In the genomic region with DNA sequence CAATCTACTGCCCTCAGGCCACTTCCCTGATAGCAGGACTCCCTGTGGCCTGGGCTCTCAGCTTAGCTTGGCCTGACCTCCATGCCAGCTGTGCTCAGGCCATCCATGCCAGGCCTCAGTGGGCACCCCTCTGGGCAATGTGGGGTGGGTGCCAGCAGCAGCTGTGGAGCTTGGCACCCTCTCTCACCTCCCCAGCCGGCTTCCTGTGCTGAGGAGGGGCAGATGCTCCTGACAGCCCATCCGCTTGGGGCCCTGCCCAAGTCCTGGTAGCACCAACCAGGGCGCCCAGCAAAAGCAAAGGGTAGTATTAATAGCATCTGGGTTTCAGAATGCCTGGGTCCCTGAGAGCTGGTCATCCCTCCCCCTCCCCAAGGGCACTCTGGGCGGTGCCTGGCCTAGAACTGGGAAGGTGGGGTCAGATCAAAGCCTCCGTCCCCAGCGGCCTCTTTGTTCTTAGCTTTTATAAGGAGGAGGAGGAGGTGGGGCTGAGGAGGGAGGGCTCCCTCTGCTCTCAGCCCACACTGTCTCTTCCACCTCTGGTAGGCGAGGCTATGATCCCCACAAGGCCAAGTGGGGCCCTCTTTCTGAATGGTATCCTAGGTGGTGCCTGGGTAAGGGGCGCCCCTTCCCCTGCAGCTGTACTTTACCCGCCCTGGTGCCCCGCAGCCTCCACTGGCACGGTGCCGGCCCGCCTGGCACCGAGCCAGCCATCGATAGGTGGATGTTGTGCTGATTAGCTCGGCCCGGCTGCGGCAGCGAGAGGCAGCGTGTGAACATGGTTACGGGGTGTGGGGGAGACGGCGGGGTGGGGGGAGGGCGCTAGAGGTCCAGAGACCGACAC, we compare ENCODE assay signal across 13 cellular contexts. TPM values are rescaled to one million over a fixed set of nuclear protein-coding genes. Genes with fewer than 3 reads are reported as not detected.
A peak's percentile ranks its signal among the peaks of the same experiment; 100 is the strongest.
DNase-seq lines count a peak whose midpoint lies in the region; ATAC-seq and FAIRE-seq lines count a peak whose summit lies in the region.
"Had no signal": no experiment of that assay in that cellular context is flagged by ENCODE, and none has a peak within 500 bp of the region (broad histone marks: within the 10 kb centered on the region; RNA-seq: fewer than 3 reads in every experiment).

No MANE protein-coding gene starts in this region.

- H3K9me3 ChIP-seq in small intestine (ENCODE audit: control insufficient read depth, low read depth), result no peaks in the 10 kb centered on the region

- H3K36me3 ChIP-seq in small intestine (ENCODE audit: control insufficient read depth in 2 of 2, insufficient read depth in 2 of 2, low read length in 2 of 2), result no peaks in the 10 kb centered on the region

- H3K27me3 Mint-ChIP-seq in activated naive CD4-positive, alpha-beta T cell treated with anti-CD3 and anti-CD28 coated beads for 36 hours (ENCODE audit: low read depth), result no peaks in the 10 kb centered on the region

- no peak overlapping the region for H3K27ac Mint-ChIP-seq in activated naive CD4-positive, alpha-beta T cell treated with anti-CD3 and anti-CD28 coated beads for 36 hours

- H3K36me3 Mint-ChIP-seq in activated naive CD4-positive, alpha-beta T cell treated with anti-CD3 and anti-CD28 coated beads for 36 hours (ENCODE audit: low read depth), result peaks cover 1% of the 10 kb centered on the region
- H3K36me3 Mint-ChIP-seq: natural killer cell had no signal

- 20 to 43% (median 31%) methylated on average over 25 of the region's 25 CpGs for WGBS in small intestine, 3 donors

- H3K27me3 ChIP-seq in small intestine (ENCODE audit: control insufficient read depth in 2 of 2, insufficient read depth in 2 of 2, low read length in 2 of 2), result no peaks in the 10 kb centered on the region

- H3K9me3 Mint-ChIP-seq in activated naive CD4-positive, alpha-beta T cell treated with anti-CD3 and anti-CD28 coated beads for 36 hours, result no peaks in the 10 kb centered on the region
- H3K9me3 Mint-ChIP-seq: natural killer cell had no signal

- H3K27ac ChIP-seq in cingulate gyrus (ENCODE audit: low read depth, low read length) (peak overlapping the region; percentile 29), small intestine (ENCODE audit: low read depth in 1 of 2, low read length in 1 of 2) (peak overlapping the region in 1 of 2 donors; percentile 8)

- H3K4me3 Mint-ChIP-seq in activated naive CD4-positive, alpha-beta T cell treated with anti-CD3 and anti-CD28 coated beads for 36 hours, result no peak overlapping the region

- peaks cover 18% of the 10 kb centered on the region for H3K4me1 Mint-ChIP-seq in activated naive CD4-positive, alpha-beta T cell treated with anti-CD3 and anti-CD28 coated beads for 36 hours (ENCODE audit: low read depth)

- no peak for FAIRE-seq in small intestine (lab: Jason Lieb, UNC)
- FAIRE-seq: endometrium had no signal

- no peak for ATAC-seq in GM21447 (IDR thresholded peaks at IDR 0.05; ENCODE audit: unreplicated experiment)

- CTCF ChIA-PET in activated naive CD4-positive, alpha-beta T cell treated with anti-CD3 and anti-CD28 coated beads for 36 hours (lab: Charles Lee), result interaction anchor here (0.6 to 15.0 kb wide), 4 partner anchors 10 to 644 kb away, joined by 3 to 197 read pairs (median 8); partner anchors contain the start of gene ADAM15

- peak; percentile 80 for DNase-seq in DMS 273 (lab: John Stamatoyannopoulos, UW; ENCODE audit: unreplicated experiment)
- no peak for DNase-seq in DMS 273 treated with DMSO at 0.1 percent for 48 hours (lab: John Stamatoyannopoulos, UW)
- peak; percentile 76 for DNase-seq in NCI-H2196 (lab: John Stamatoyannopoulos, UW; ENCODE audit: unreplicated experiment)
- DNase-seq in small intestine, result peak; percentile 50
- DNase-seq in activated naive CD4-positive, alpha-beta T cell treated with anti-CD3 and anti-CD28 coated beads for 36 hours, result no peak
- DNase-seq in activated gamma-delta T cell (lab: John Stamatoyannopoulos, UW), result no peak
- DNase-seq: 8988T; natural killer cell; NCI-H2107; stimulated activated naive CD4-positive, alpha-beta T cell treated with Interleukin-2 at 50 U/mL for 16 hours had no signal

- intact Hi-C loops in activated naive CD4-positive, alpha-beta T cell treated with anti-CD3 and anti-CD28 coated beads for 36 hours (cut with micrococcal nuclease), result no loop called here

- H3K4me3 ChIP-seq in small intestine (ENCODE audit: low read depth in 1 of 2, low read length in 2 of 2), result no peak overlapping the region

- H3K4me1 ChIP-seq in small intestine (ENCODE audit: control insufficient read depth in 2 of 2, insufficient read depth in 1 of 2, low read depth in 1 of 2, low read length in 1 of 2), result peaks cover 0 to 3% of the 10 kb centered on the region in 2 donors

RNA-seq across cellular contexts. Expression of gene EFNA4, which starts 6.2 kb away (rescaled TPM):
- polyA plus RNA-seq in small intestine, result 10 to 100 TPM; 16.8 to 17.5 (median 17.2) TPM
- total RNA-seq in activated naive CD4-positive, alpha-beta T cell treated with anti-CD3 and anti-CD28 coated beads for 36 hours, result 1 to 10 TPM; 3.3 to 4.5 TPM

RNA-seq across cellular contexts. Expression of gene EFNA3, which starts 8.9 kb away (rescaled TPM):
- polyA plus RNA-seq in small intestine, result 1 to 10 TPM; 2.0 to 7.0 (median 4.5) TPM
- 1 to 10 TPM; 1.3 to 2.5 TPM for total RNA-seq in activated naive CD4-positive, alpha-beta T cell treated with anti-CD3 and anti-CD28 coated beads for 36 hours

RNA-seq across cellular contexts. Expression of gene ADAM15, which starts 18.7 kb away (rescaled TPM):
- polyA plus RNA-seq in small intestine, result 100 to 1,000 TPM; 143 to 206 (median 152) TPM
- total RNA-seq in activated naive CD4-positive, alpha-beta T cell treated with anti-CD3 and anti-CD28 coated beads for 36 hours, result 10 to 100 TPM; 53.8 to 55.8 TPM

RNA-seq across cellular contexts. Expression of gene DCST1, which starts 36.1 kb away (rescaled TPM):
- under 1 TPM in 1 of 3 donors, not detected in 2; 0.10 TPM for polyA plus RNA-seq in small intestine
- total RNA-seq in activated naive CD4-positive, alpha-beta T cell treated with anti-CD3 and anti-CD28 coated beads for 36 hours, result not detected

RNA-seq across cellular contexts. Expression of gene DCST2, which starts 36.2 kb away (rescaled TPM):
- polyA plus RNA-seq in small intestine, result 10 to 100 TPM in 2 of 3 donors, 1 to 10 TPM in 1; 1.9 to 27.1 (median 18.6) TPM
- 1 to 10 TPM; 1.1 to 1.5 TPM for total RNA-seq in activated naive CD4-positive, alpha-beta T cell treated with anti-CD3 and anti-CD28 coated beads for 36 hours

Comparison
In these comparisons a context has a peak if more than half of its experiments do, and no peak if none do; other contexts are left out.
1. DNase-seq: peak in DMS 273 (single experiment), NCI-H2196 (single experiment) and small intestine (single experiment); none in DMS 273 treated with DMSO at 0.1 percent for 48 hours (single experiment), activated naive CD4-positive, alpha-beta T cell treated with anti-CD3 and anti-CD28 coated beads for 36 hours (single experiment) and activated gamma-delta T cell (single experiment).